In genomic region chr13:66803759-66804456, GRCh38 we compare ENCODE assay signal across 16 cellular contexts.
DNase-seq lines count a peak whose midpoint lies in the region; TF ChIP-seq lines count a peak whose summit lies in the region.
"Had no signal": no experiment of that assay in that cellular context is flagged by ENCODE, and none has a peak within 500 bp of the region (broad histone marks: within the 10 kb centered on the region; RNA-seq: fewer than 3 reads in every experiment).

No MANE protein-coding gene starts in this region.

- H3K27me3 ChIP-seq in OCI-LY1 (ENCODE audit: insufficient read depth, low read length): no peaks in the 10 kb centered on the region
- no peaks in the 10 kb centered on the region for H3K27me3 ChIP-seq in esophagus muscularis mucosa
- H3K27me3 ChIP-seq: breast epithelium had no signal

- H3K4me1 ChIP-seq in OCI-LY1 (ENCODE audit: insufficient read depth, low read length, severe bottlenecking) (peaks cover 25% of the 10 kb centered on the region), esophagus muscularis mucosa (peaks cover 0 to 19% (median 11%) of the 10 kb centered on the region in 4 donors)
- H3K4me1 ChIP-seq: breast epithelium, foreskin keratinocyte had no signal

- intact Hi-C loops in esophagus muscularis mucosa (cut with DNase I): no loop called here

- peak overlapping the region; percentile 3; the same call in 1 of the 2 replicates for H3K9ac ChIP-seq in OCI-LY1 (ENCODE audit: low read length)

- H3K4me3 ChIP-seq in OCI-LY1 (ENCODE audit: low read depth, low read length, poor library complexity, severe bottlenecking) (peak overlapping the region; percentile 2), esophagus muscularis mucosa (no peak overlapping the region)
- H3K4me3 ChIP-seq: breast epithelium had no signal

- H3K79me2 ChIP-seq in OCI-LY1 (ENCODE audit: insufficient read depth, low read length): no peaks in the 10 kb centered on the region

- H3K27ac ChIP-seq in OCI-LY1 (ENCODE audit: low read depth, low read length, poor library complexity, severe bottlenecking) (peak overlapping the region; percentile 58), esophagus muscularis mucosa (replicated peaks in 1 of 4) (no peak overlapping the region)
- H3K27ac ChIP-seq: breast epithelium, foreskin keratinocyte had no signal

- peak; percentile 51 for DNase-seq in COR-L47 (lab: John Stamatoyannopoulos, UW)
- DNase-seq in NCI-H1092 treated with DMSO at 0.1 percent for 48 hours (lab: John Stamatoyannopoulos, UW): peak; percentile 71
- DNase-seq in glutamatergic neuron: peak; percentile 18
- no peak for DNase-seq in esophagus muscularis mucosa (ENCODE audit: extremely low spot score)
- DNase-seq in cerebellar nuclear complex (lab: John Stamatoyannopoulos, UW): no peak
- DNase-seq in NCI-H526 (lab: John Stamatoyannopoulos, UW): no peak
- no peak for DNase-seq in SW 1271 (lab: John Stamatoyannopoulos, UW)
- DNase-seq: activated CD4-positive, alpha-beta T cell treated with anti-CD3 and anti-CD28 coated beads for 1 hour; effector memory CD8-positive, alpha-beta T cell; foreskin keratinocyte; MV-4-11; naive thymus-derived CD4-positive, alpha-beta T cell; Right ventricle myocardium superior had no signal

- no peaks in the 10 kb centered on the region for H3K9me2 ChIP-seq in OCI-LY1 (ENCODE audit: low read depth, low read length)

- 67% methylated on average over 2 of the region's 2 CpGs for WGBS in esophagus muscularis mucosa

- H3K27ac Mint-ChIP-seq in glutamatergic neuron (ENCODE audit: unreplicated experiment): peak overlapping the region; percentile 34
- H3K27ac Mint-ChIP-seq: activated naive CD4-positive, alpha-beta T cell treated with anti-CD3 and anti-CD28 coated beads, Interleukin-2, amount 50 U/mL, for 24 hours; effector memory CD8-positive, alpha-beta T cell; naive thymus-derived CD4-positive, alpha-beta T cell had no signal

- H4K20me1 ChIP-seq in OCI-LY1 (ENCODE audit: insufficient read depth, low read length): no peaks in the 10 kb centered on the region

- H3K9me3 Mint-ChIP-seq in glutamatergic neuron (ENCODE audit: unreplicated experiment): no peaks in the 10 kb centered on the region
- H3K9me3 Mint-ChIP-seq: activated naive CD4-positive, alpha-beta T cell treated with anti-CD3 and anti-CD28 coated beads, Interleukin-2, amount 50 U/mL, for 24 hours had no signal

- no peaks in the 10 kb centered on the region for H3F3A ChIP-seq in OCI-LY1 (ENCODE audit: insufficient read depth, low read length)

- no peaks in the 10 kb centered on the region for H3K36me3 Mint-ChIP-seq in glutamatergic neuron (ENCODE audit: unreplicated experiment)
- H3K36me3 Mint-ChIP-seq: activated naive CD4-positive, alpha-beta T cell treated with anti-CD3 and anti-CD28 coated beads, Interleukin-2, amount 50 U/mL, for 24 hours; naive thymus-derived CD4-positive, alpha-beta T cell had no signal

- H3K4me3 Mint-ChIP-seq in glutamatergic neuron (ENCODE audit: unreplicated experiment): peak overlapping the region; percentile 43
- H3K4me3 Mint-ChIP-seq: activated naive CD4-positive, alpha-beta T cell treated with anti-CD3 and anti-CD28 coated beads, Interleukin-2, amount 50 U/mL, for 24 hours; effector memory CD8-positive, alpha-beta T cell; naive thymus-derived CD4-positive, alpha-beta T cell had no signal

- H3K4me2 ChIP-seq in OCI-LY1 (ENCODE audit: low read length): peak overlapping the region; percentile 50

- TF ChIP-seq CTCF in OCI-LY1 (IDR thresholded peaks at IDR 0.05; ENCODE audit: low read length) (no peak), glutamatergic neuron (IDR thresholded peaks at IDR 0.05; ENCODE audit: partially characterized antibody, unreplicated experiment) (no peak), esophagus muscularis mucosa (IDR thresholded peaks at IDR 0.05) (no peak)

- TF ChIP-seq EP300 in esophagus muscularis mucosa (IDR thresholded peaks at IDR 0.05): no peak

- H2AFZ ChIP-seq in OCI-LY1 (ENCODE audit: low read length): peak overlapping the region; percentile 98

- no peaks in the 10 kb centered on the region for H3K36me3 ChIP-seq in OCI-LY1 (ENCODE audit: insufficient read depth, low read length)
- no peaks in the 10 kb centered on the region for H3K36me3 ChIP-seq in esophagus muscularis mucosa
- H3K36me3 ChIP-seq: breast epithelium had no signal

- no peak for TF ChIP-seq POLR2A in esophagus muscularis mucosa (IDR thresholded peaks at IDR 0.05; ENCODE audit: low read depth)

- no peaks in the 10 kb centered on the region for H3K27me3 Mint-ChIP-seq in glutamatergic neuron (ENCODE audit: unreplicated experiment)
- H3K27me3 Mint-ChIP-seq: activated naive CD4-positive, alpha-beta T cell treated with anti-CD3 and anti-CD28 coated beads, Interleukin-2, amount 50 U/mL, for 24 hours; effector memory CD8-positive, alpha-beta T cell; naive thymus-derived CD4-positive, alpha-beta T cell had no signal

- H3K4me1 Mint-ChIP-seq in glutamatergic neuron (ENCODE audit: low read depth, unreplicated experiment): peaks cover 20% of the 10 kb centered on the region
- H3K4me1 Mint-ChIP-seq: activated naive CD4-positive, alpha-beta T cell treated with anti-CD3 and anti-CD28 coated beads, Interleukin-2, amount 50 U/mL, for 24 hours had no signal

- H3K9me3 ChIP-seq in OCI-LY1 (ENCODE audit: low read length) (0 out of 2 replicates have a peak, but pooled peaks cover 3% of the 10 kb centered on the region), esophagus muscularis mucosa (no peaks in the 10 kb centered on the region)
- H3K9me3 ChIP-seq: breast epithelium had no signal

Comparison
In these comparisons a context has a peak if more than half of its experiments do, and no peak if none do; other contexts are left out.
1. DNase-seq: peak in COR-L47 (single experiment), NCI-H1092 treated with DMSO at 0.1 percent for 48 hours (single experiment) and glutamatergic neuron (single experiment); none in esophagus muscularis mucosa (single experiment), cerebellar nuclear complex (0 of 2), NCI-H526 (0 of 2) and SW 1271 (0 of 2).